Comparison of ENCODE assay signal across 19 cellular contexts in genomic region chr15:60647246-60647645, GRCh38.
A peak's percentile ranks its signal among the peaks of the same experiment; 100 is the strongest.
DNase-seq lines count a peak whose midpoint lies in the region; ATAC-seq and TF ChIP-seq lines count a peak whose summit lies in the region.
"Had no signal": no experiment of that assay in that cellular context is flagged by ENCODE, and none has a peak within 500 bp of the region (broad histone marks: within the 10 kb centered on the region; RNA-seq: fewer than 3 reads in every experiment).

No MANE protein-coding gene starts in this region.

- no peaks in the 10 kb centered on the region for H3K36me3 ChIP-seq in mesendoderm (ENCODE audit: control insufficient read depth, insufficient read depth, low read length)

- no peaks in the 10 kb centered on the region for H3K9me3 ChIP-seq in T-helper 17 cell (ENCODE audit: control insufficient read depth, low read length, poor library complexity, severe bottlenecking)

- no peak overlapping the region for H2BK5ac ChIP-seq in mesendoderm (ENCODE audit: low read length)

- H3K36me3 Mint-ChIP-seq in T-helper 17 cell (ENCODE audit: low read depth) (no peaks in the 10 kb centered on the region), brain (no peaks in the 10 kb centered on the region), mesothelial cell of epicardium (no peaks in the 10 kb centered on the region)
- H3K36me3 Mint-ChIP-seq in stimulated activated naive B cell treated with anti-CD40 and anti-IgM and Interleukin-4, amounts not matched to agents 10 μg/mL and 1 μg/mL and 100 μg/mL, for 72 hours, result no peaks in the 10 kb centered on the region

- no peak overlapping the region for H3K23ac ChIP-seq in mesendoderm (ENCODE audit: low read length)

- H4K8ac ChIP-seq in mesendoderm (ENCODE audit: low read depth, low read length), result no peak overlapping the region

- no peak for ATAC-seq in T-helper 17 cell
- ATAC-seq in stimulated activated naive B cell treated with anti-CD40 and anti-IgM and Interleukin-4, amounts not matched to agents 10 μg/mL and 1 μg/mL and 100 μg/mL, for 72 hours (replicated peaks), result no peak

- H2BK120ac ChIP-seq in mesendoderm (ENCODE audit: low read depth, low read length), result no peak overlapping the region

- H2BK15ac ChIP-seq in mesendoderm (replicated peaks; ENCODE audit: low read depth), result no peak overlapping the region

- H3K4me1 Mint-ChIP-seq in T-helper 17 cell (peaks cover 46% of the 10 kb centered on the region), brain (peaks cover 82% of the 10 kb centered on the region), mesothelial cell of epicardium (peaks cover 15% of the 10 kb centered on the region)
- H3K4me1 Mint-ChIP-seq in stimulated activated naive B cell treated with anti-CD40 and anti-IgM and Interleukin-4, amounts not matched to agents 10 μg/mL and 1 μg/mL and 100 μg/mL, for 72 hours, result peaks cover 10 to 11% of the 10 kb centered on the region in 2 donors

- H3K4me3 Mint-ChIP-seq in T-helper 17 cell (no peak overlapping the region), brain (no peak overlapping the region), mesothelial cell of epicardium (no peak overlapping the region)
- no peak overlapping the region for H3K4me3 Mint-ChIP-seq in stimulated activated naive B cell treated with anti-CD40 and anti-IgM and Interleukin-4, amounts not matched to agents 10 μg/mL and 1 μg/mL and 100 μg/mL, for 72 hours
- H3K4me3 Mint-ChIP-seq: B cell; CD4-positive, CD25-positive, alpha-beta regulatory T cell; IgD-negative memory B cell had no signal

- no peak overlapping the region for H3K4ac ChIP-seq in mesendoderm (ENCODE audit: low read depth, low read length)

- no peak overlapping the region for H2AK5ac ChIP-seq in mesendoderm (ENCODE audit: low read length)

- no peak overlapping the region for H3K4me3 ChIP-seq in mesendoderm (ENCODE audit: low read length)

- H4K5ac ChIP-seq in mesendoderm (ENCODE audit: low read length), result no peak overlapping the region

- H3K79me1 ChIP-seq in mesendoderm (ENCODE audit: low read length), result no peaks in the 10 kb centered on the region

- H3K27ac Mint-ChIP-seq in T-helper 17 cell (peak overlapping the region; percentile 71), brain (peak overlapping the region in 3 of 5 experiments; percentile 9 to 78 (median 40)), mesothelial cell of epicardium (no peak overlapping the region)
- peak overlapping the region; percentile 56 for H3K27ac Mint-ChIP-seq in stimulated activated naive B cell treated with anti-CD40 and anti-IgM and Interleukin-4, amounts not matched to agents 10 μg/mL and 1 μg/mL and 100 μg/mL, for 72 hours
- H3K27ac Mint-ChIP-seq: B cell; CD4-positive, CD25-positive, alpha-beta regulatory T cell; IgD-negative memory B cell had no signal

- H3K79me2 ChIP-seq in mesendoderm (ENCODE audit: control insufficient read depth, insufficient read depth, low read length), result no peaks in the 10 kb centered on the region

- no peak for TF ChIP-seq CTCF in brain (conservative IDR thresholded peaks at IDR 0.05)
- TF ChIP-seq CTCF in mesothelial cell of epicardium (IDR thresholded peaks at IDR 0.05; ENCODE audit: unreplicated experiment), result no peak

- H3K27me3 Mint-ChIP-seq in T-helper 17 cell (no peaks in the 10 kb centered on the region), brain (peaks cover 10% of the 10 kb centered on the region), mesothelial cell of epicardium (ENCODE audit: low read depth) (no peaks in the 10 kb centered on the region)
- H3K27me3 Mint-ChIP-seq in stimulated activated naive B cell treated with anti-CD40 and anti-IgM and Interleukin-4, amounts not matched to agents 10 μg/mL and 1 μg/mL and 100 μg/mL, for 72 hours, result peaks cover 0 to 5% of the 10 kb centered on the region in 2 donors
- H3K27me3 Mint-ChIP-seq: CD4-positive, CD25-positive, alpha-beta regulatory T cell had no signal

- no peaks in the 10 kb centered on the region for H3K27me3 ChIP-seq in mesendoderm (ENCODE audit: insufficient read depth, low read length, poor library complexity)

- no peak overlapping the region for H3K18ac ChIP-seq in mesendoderm (ENCODE audit: low read length)

- no peaks in the 10 kb centered on the region for H3K9me3 Mint-ChIP-seq in brain
- no peaks in the 10 kb centered on the region for H3K9me3 Mint-ChIP-seq in stimulated activated naive B cell treated with anti-CD40 and anti-IgM and Interleukin-4, amounts not matched to agents 10 μg/mL and 1 μg/mL and 100 μg/mL, for 72 hours
- no peaks in the 10 kb centered on the region for H3K9me3 Mint-ChIP-seq in mesothelial cell of epicardium
- H3K9me3 Mint-ChIP-seq: CD4-positive, CD25-positive, alpha-beta regulatory T cell; IgD-negative memory B cell had no signal

- no peak overlapping the region for H3K27ac ChIP-seq in mesendoderm (ENCODE audit: low read depth, low read length)
- H3K27ac ChIP-seq: HL-60 had no signal

- peaks cover 14% of the 10 kb centered on the region for H3K4me1 ChIP-seq in mesendoderm (ENCODE audit: control insufficient read depth, low read depth, low read length)

- H3K56ac ChIP-seq in mesendoderm (ENCODE audit: low read length), result no peak overlapping the region

- WGBS in mesendoderm (ENCODE audit: extremely low coverage, insufficient coverage, low lambda C conversion rate), result no CpG with 5 or more reads among the region's 5 CpGs

- H3K4me2 ChIP-seq in mesendoderm (ENCODE audit: low read length), result no peak overlapping the region

- no peak overlapping the region for H3K9ac ChIP-seq in mesendoderm (ENCODE audit: low read length)

- no peak for DNase-seq in T-helper 17 cell
- peak; percentile 61 for DNase-seq in medulla oblongata (ENCODE audit: extremely low spot score)
- no peak for DNase-seq in stimulated activated naive B cell treated with anti-CD40 and anti-IgM and Interleukin-4, amounts not matched to agents 10 μg/mL and 1 μg/mL and 100 μg/mL, for 72 hours
- no peak for DNase-seq in mesendoderm
- no peak for DNase-seq in mesothelial cell of epicardium (ENCODE audit: low spot score in 2 of 2, unreplicated experiment in 2 of 2)
- no peak for DNase-seq in NCI-H2171 (lab: John Stamatoyannopoulos, UW)
- DNase-seq: Calu3; CD4-positive, CD25-positive, alpha-beta regulatory T cell; Kasumi-1; MM.1S; NCI-H1092 treated with DMSO at 0.1 percent for 48 hours; NCI-H2081 treated with DMSO at 0.1 percent for 48 hours; NCI-H226; NCI-H526; SHP77 had no signal
